Comparison of ENCODE assay signal across 27 cellular contexts in genomic region chr20:5776074-5776473, GRCh38. TPM values are rescaled to one million over a fixed set of nuclear protein-coding genes. Genes with fewer than 3 reads are reported as not detected.
"Had no signal": no experiment of that assay in that cellular context is flagged by ENCODE, and none has a peak within 500 bp of the region (broad histone marks: within the 10 kb centered on the region; RNA-seq: fewer than 3 reads in every experiment).

No MANE protein-coding gene starts in this region.

- ATAC-seq: activated T-cell treated with anti-CD3 and anti-CD28 coated beads, Interleukin-2, amount 50 U/mL, for 4 hours; activated T-helper 17 cell treated with anti-CD3 and anti-CD28 coated beads, Interleukin-2, amount 50 U/mL, for 72 hours; effector memory CD8-positive, alpha-beta T cell; gastroesophageal sphincter; WTC11 had no signal

- H3K4me3 ChIP-seq: ascending aorta, breast epithelium, cardiac muscle cell, esophagus squamous epithelium, gastroesophageal sphincter, heart right ventricle had no signal

- DNase-seq: activated CD4-positive, alpha-beta memory T cell treated with anti-CD3 and anti-CD28 coated beads, Interleukin-2, amount 10 ng/mL, durations not matched to agents 7 days and 5 days; activated CD4-positive, alpha-beta T cell treated with anti-CD3 and anti-CD28 coated beads for 1 hour; activated CD4-positive, alpha-beta T cell treated with anti-CD3 and anti-CD28 coated beads for 4 hours; activated CD4-positive, alpha-beta T cell treated with anti-CD3 and anti-CD28 coated beads, Interleukin-2, amount 10 ng/mL, durations not matched to agents 7 days and 5 days; activated CD4-positive, alpha-beta T cell treated with anti-CD3 and anti-CD28 coated beads, Interleukin-2, amount 50 U/mL, for 4 hours; activated effector memory CD4-positive, alpha-beta T cell treated with Interleukin-2 at 50 U/mL for 16 hours; activated gamma-delta T cell treated with Interleukin-2 at 50 U/mL for 16 hours; activated naive CD4-positive, alpha-beta T cell treated with anti-CD3 and anti-CD28 coated beads, Interleukin-2, amount 50 U/mL, for 16 hours; activated naive CD4-positive, alpha-beta T cell treated with Interleukin-2 at 50 U/mL for 16 hours; activated T-cell treated with anti-CD3 and anti-CD28 coated beads, Interleukin-2, amount 50 U/mL, for 4 hours; amniotic stem cell; cortex of kidney; dermis blood vessel endothelial cell; effector CD4-positive, alpha-beta T cell; effector memory CD8-positive, alpha-beta T cell; esophagus squamous epithelium; foreskin melanocyte; heart right ventricle; T-helper 2 cell had no signal

- FAIRE-seq: TTC549 had no signal

- H3K9me3 ChIP-seq: ascending aorta, breast epithelium, esophagus squamous epithelium, gastroesophageal sphincter, heart right ventricle had no signal

- H3K27ac ChIP-seq: ascending aorta, breast epithelium, cardiac muscle cell, esophagus squamous epithelium, gastroesophageal sphincter, heart right ventricle, VCaP had no signal

- H3K36me3 ChIP-seq: breast epithelium, cardiac muscle cell had no signal

- H3K4me1 ChIP-seq: ascending aorta, breast epithelium had no signal

- H3K27me3 ChIP-seq: ascending aorta, breast epithelium, cardiac muscle cell, esophagus squamous epithelium, gastroesophageal sphincter, heart right ventricle had no signal

RNA-seq across cellular contexts. Expression of gene SHLD1, which starts 25.9 kb away (rescaled TPM):
- total RNA-seq: ascending aorta had no signal
